18 cellular contexts compared by ENCODE assay signal in genomic region chr10:63171255-63171654, GRCh38. TPM values are rescaled to one million over a fixed set of nuclear protein-coding genes. Genes with fewer than 3 reads are reported as not detected.
DNase-seq lines count a peak whose midpoint lies in the region; ATAC-seq and TF ChIP-seq lines count a peak whose summit lies in the region.
"Had no signal": no experiment of that assay in that cellular context is flagged by ENCODE, and none has a peak within 500 bp of the region (broad histone marks: within the 10 kb centered on the region; RNA-seq: fewer than 3 reads in every experiment).

No MANE protein-coding gene starts in this region.

- peak overlapping the region; percentile 32 for H3K27ac ChIP-seq in left ventricle myocardium inferior (replicated peaks)
- H3K27ac ChIP-seq: pancreas had no signal

- H3K36me3 ChIP-seq in left ventricle myocardium inferior, result peaks cover 43% of the 10 kb centered on the region

- POLR2A ChIA-PET in T-cell (lab: Charles Lee), result interaction anchor here in 1 of 2 donors (0.6 kb wide), 1 partner anchor 89 kb away, joined by 3 read pairs; no protein-coding TSS in a partner anchor

- H3K4me1 ChIP-seq in left ventricle myocardium inferior, result peaks cover 37% of the 10 kb centered on the region

- peaks cover 74% of the 10 kb centered on the region for H3K4me1 Mint-ChIP-seq in activated T-cell treated with anti-CD3 and anti-CD28 coated beads, Interleukin-2, amount 50 U/mL, for 24 hours (ENCODE audit: low read depth)
- H3K4me1 Mint-ChIP-seq in T-cell, result peaks cover 13 to 26% (median 24%) of the 10 kb centered on the region in 3 donors
- H3K4me1 Mint-ChIP-seq in stimulated activated memory B cell treated with anti-CD40 and anti-IgM and Interleukin-4, amounts not matched to agents 10 μg/mL and 1 μg/mL and 100 μg/mL, for 72 hours, result peaks cover 25% of the 10 kb centered on the region

- ATAC-seq in T-cell (replicated peaks in 1 of 4), result no peak
- ATAC-seq in stimulated activated memory B cell treated with anti-CD40 and anti-IgM and Interleukin-4, amounts not matched to agents 10 μg/mL and 1 μg/mL and 100 μg/mL, for 72 hours, result no peak
- ATAC-seq in HG02981 (IDR thresholded peaks at IDR 0.05; ENCODE audit: unreplicated experiment), result no peak
- ATAC-seq: pancreas had no signal

- no peaks in the 10 kb centered on the region for H3K27me3 ChIP-seq in left ventricle myocardium inferior (ENCODE audit: low read depth)
- H3K27me3 ChIP-seq: pancreas had no signal

- DNase-seq in activated T-cell treated with anti-CD3 and anti-CD28 coated beads, Interleukin-2, amount 50 U/mL, for 24 hours, result no peak
- no peak for DNase-seq in activated T-cell treated with anti-CD3 and anti-CD28 coated beads, Interleukin-2, amount 50 U/mL, for 48 hours
- no peak for DNase-seq in T-cell
- no peak for DNase-seq in left ventricle myocardium inferior
- no peak for DNase-seq in SKM-1 (lab: John Stamatoyannopoulos, UW; ENCODE audit: unreplicated experiment)
- DNase-seq in stimulated activated CD4-positive, alpha-beta T cell treated with anti-CD3 and anti-CD28 coated beads, Interleukin-2, amount 100 ng/mL, for 24 hours, result no peak
- DNase-seq: activated CD8-positive, alpha-beta memory T cell treated with anti-CD3 and anti-CD28 coated beads for 24 hours; activated effector memory CD4-positive, alpha-beta T cell treated with Interleukin-2 at 50 U/mL for 16 hours; C1 segment of cervical spinal cord; DMS 273 treated with DMSO at 0.1 percent for 48 hours; head of caudate nucleus; MM.1S; NCI-H1436 treated with DMSO at 0.1 percent for 48 hours; NCI-H2171; NCI-H526 treated with DMSO at 0.1 percent for 48 hours; pancreas had no signal

- H3K9me3 Mint-ChIP-seq in activated T-cell treated with anti-CD3 and anti-CD28 coated beads, Interleukin-2, amount 50 U/mL, for 24 hours, result no peaks in the 10 kb centered on the region
- no peaks in the 10 kb centered on the region for H3K9me3 Mint-ChIP-seq in T-cell
- H3K9me3 Mint-ChIP-seq in stimulated activated memory B cell treated with anti-CD40 and anti-IgM and Interleukin-4, amounts not matched to agents 10 μg/mL and 1 μg/mL and 100 μg/mL, for 72 hours, result no peaks in the 10 kb centered on the region

- intact Hi-C loops in left ventricle myocardium inferior (cut with micrococcal nuclease), result no loop called here

- H3K9me3 ChIP-seq in left ventricle myocardium inferior (replicated peaks), result no peaks in the 10 kb centered on the region
- H3K9me3 ChIP-seq: pancreas had no signal

- CTCF ChIA-PET in T-cell (lab: Charles Lee), result interaction anchor here (0.5 to 3.0 kb wide), 5 partner anchors 459 to 733 kb away, joined by 3 to 13 read pairs (median 3); no protein-coding TSS in a partner anchor

- no peak for TF ChIP-seq CTCF in left ventricle myocardium inferior (IDR thresholded peaks at IDR 0.05; ENCODE audit: borderline replicate concordance)

- peak overlapping the region; percentile 18 for H3K4me3 Mint-ChIP-seq in activated T-cell treated with anti-CD3 and anti-CD28 coated beads, Interleukin-2, amount 50 U/mL, for 24 hours
- no peak overlapping the region for H3K4me3 Mint-ChIP-seq in T-cell
- no peak overlapping the region for H3K4me3 Mint-ChIP-seq in stimulated activated memory B cell treated with anti-CD40 and anti-IgM and Interleukin-4, amounts not matched to agents 10 μg/mL and 1 μg/mL and 100 μg/mL, for 72 hours

- peaks cover 88% of the 10 kb centered on the region for H3K36me3 Mint-ChIP-seq in activated T-cell treated with anti-CD3 and anti-CD28 coated beads, Interleukin-2, amount 50 U/mL, for 24 hours (ENCODE audit: low read depth)
- H3K36me3 Mint-ChIP-seq in T-cell, result peaks cover 47% of the 10 kb centered on the region
- H3K36me3 Mint-ChIP-seq in stimulated activated memory B cell treated with anti-CD40 and anti-IgM and Interleukin-4, amounts not matched to agents 10 μg/mL and 1 μg/mL and 100 μg/mL, for 72 hours, result peaks cover 52% of the 10 kb centered on the region

- peak overlapping the region; percentile 87 for H3K27ac Mint-ChIP-seq in activated T-cell treated with anti-CD3 and anti-CD28 coated beads, Interleukin-2, amount 50 U/mL, for 24 hours
- H3K27ac Mint-ChIP-seq in T-cell, result peak overlapping the region; percentile 53 to 70
- H3K27ac Mint-ChIP-seq in stimulated activated memory B cell treated with anti-CD40 and anti-IgM and Interleukin-4, amounts not matched to agents 10 μg/mL and 1 μg/mL and 100 μg/mL, for 72 hours, result peak overlapping the region; percentile 46

- H3K4me3 ChIP-seq in left ventricle myocardium inferior, result no peak overlapping the region
- H3K4me3 ChIP-seq: pancreas had no signal

- H3K27me3 Mint-ChIP-seq in activated T-cell treated with anti-CD3 and anti-CD28 coated beads, Interleukin-2, amount 50 U/mL, for 24 hours, result no peaks in the 10 kb centered on the region
- no peaks in the 10 kb centered on the region for H3K27me3 Mint-ChIP-seq in T-cell
- H3K27me3 Mint-ChIP-seq in stimulated activated memory B cell treated with anti-CD40 and anti-IgM and Interleukin-4, amounts not matched to agents 10 μg/mL and 1 μg/mL and 100 μg/mL, for 72 hours, result no peaks in the 10 kb centered on the region

RNA-seq across cellular contexts. Expression of gene NRBF2, which starts 38.1 kb away (rescaled TPM):
- total RNA-seq in T-cell, result 10 to 100 TPM; 14.8 to 18.5 (median 17.2) TPM
- total RNA-seq in left ventricle myocardium inferior, result 8.9 TPM
